16 cellular contexts compared by ENCODE assay signal in genomic region chr13:46664195-46664594, GRCh38.
"Had no signal": no experiment of that assay in that cellular context is flagged by ENCODE, and none has a peak within 500 bp of the region (broad histone marks: within the 10 kb centered on the region; RNA-seq: fewer than 3 reads in every experiment).

No MANE protein-coding gene starts in this region.

- H3K4me3 ChIP-seq: prostate gland had no signal

- DNase-seq: activated CD4-positive, alpha-beta T cell treated with anti-CD3 and anti-CD28 coated beads for 48 hours; activated naive CD4-positive, alpha-beta T cell treated with anti-CD3 and anti-CD28 coated beads, Interleukin-2, amount 10 ng/mL, durations not matched to agents 7 days and 5 days; central memory CD4-positive, alpha-beta T cell; cortex of kidney; effector CD8-positive, alpha-beta T cell; hippocampal formation; kidney glomerular epithelial cell; naive thymus-derived CD8-positive, alpha-beta T cell; nucleus accumbens; stimulated activated CD4-positive, alpha-beta T cell treated with anti-CD3 and anti-CD28 coated beads, Interleukin-2, amount 100 ng/mL, for 24 hours; stimulated activated naive CD8-positive, alpha-beta T cell treated with anti-CD3 and anti-CD28 coated beads, Interleukin-15, Interleukin-2, amounts not matched to agents 100 U/mL and 50 U/mL, for 24 hours; SW 1271; T1000 had no signal

- ATAC-seq: activated T-helper 17 cell treated with anti-CD3 and anti-CD28 coated beads, Interleukin-2, amount 50 U/mL, for 72 hours; naive thymus-derived CD8-positive, alpha-beta T cell; sciatic nerve; stimulated activated naive CD8-positive, alpha-beta T cell treated with anti-CD3 and anti-CD28 coated beads, Interleukin-15, Interleukin-2, amounts not matched to agents 100 U/mL and 50 U/mL, for 24 hours had no signal

- H3K9me3 Mint-ChIP-seq: activated naive CD4-positive, alpha-beta T cell treated with anti-CD3 and anti-CD28 coated beads, Interleukin-2, amount 10 ng/mL, durations not matched to agents 7 days and 5 days; activated T-helper 17 cell treated with anti-CD3 and anti-CD28 coated beads, Interleukin-2, amount 50 U/mL, for 72 hours; naive thymus-derived CD8-positive, alpha-beta T cell had no signal

- H3K27me3 Mint-ChIP-seq: activated naive CD4-positive, alpha-beta T cell treated with anti-CD3 and anti-CD28 coated beads, Interleukin-2, amount 10 ng/mL, durations not matched to agents 7 days and 5 days; activated T-helper 17 cell treated with anti-CD3 and anti-CD28 coated beads, Interleukin-2, amount 50 U/mL, for 72 hours; naive thymus-derived CD8-positive, alpha-beta T cell had no signal

- H3K27ac Mint-ChIP-seq: activated naive CD4-positive, alpha-beta T cell treated with anti-CD3 and anti-CD28 coated beads, Interleukin-2, amount 10 ng/mL, durations not matched to agents 7 days and 5 days had no signal

- H3K36me3 ChIP-seq: prostate gland had no signal

- H3K9me3 ChIP-seq: prostate gland had no signal

- H3K4me3 Mint-ChIP-seq: activated naive CD4-positive, alpha-beta T cell treated with anti-CD3 and anti-CD28 coated beads, Interleukin-2, amount 10 ng/mL, durations not matched to agents 7 days and 5 days; activated T-helper 17 cell treated with anti-CD3 and anti-CD28 coated beads, Interleukin-2, amount 50 U/mL, for 72 hours; naive thymus-derived CD8-positive, alpha-beta T cell had no signal
